In genomic region chr22:46449116-46449691, GRCh38 we compare ENCODE assay signal across 25 cellular contexts.
"Had no signal": no experiment of that assay in that cellular context is flagged by ENCODE, and none has a peak within 500 bp of the region (broad histone marks: within the 10 kb centered on the region; RNA-seq: fewer than 3 reads in every experiment).

No MANE protein-coding gene starts in this region.

- ATAC-seq: naive thymus-derived CD8-positive, alpha-beta T cell; psoas muscle; right cardiac atrium; right lobe of liver; stimulated activated effector memory CD8-positive, alpha-beta T cell treated with anti-CD3 and anti-CD28 coated beads, Interleukin-12 subunit alpha, Interleukin-12 subunit beta, amount 100 ng/mL, for 72 hours; stimulated activated naive B cell treated with anti-CD40 and anti-IgM and Interleukin-4, amounts not matched to agents 10 μg/mL and 1 μg/mL and 100 μg/mL, for 72 hours had no signal

- H3K9me3 ChIP-seq: neutrophil, ovary, psoas muscle, right lobe of liver, sigmoid colon, stomach, thoracic aorta, tibial artery, transverse colon, uterus had no signal

- H3K27ac ChIP-seq: neutrophil, ovary, parathyroid adenoma, psoas muscle, right lobe of liver, sigmoid colon, stomach, thoracic aorta, tibial artery, transverse colon, uterus had no signal

- FAIRE-seq: small intestine had no signal

- H3K36me3 ChIP-seq: neutrophil, ovary, right lobe of liver, sigmoid colon, stomach, thoracic aorta, tibial artery, transverse colon, uterus had no signal

- H2AFZ ChIP-seq: parathyroid adenoma had no signal

- H3K4me3 ChIP-seq: ovary, psoas muscle, right lobe of liver, sigmoid colon, stomach, thoracic aorta, tibial artery, transverse colon, uterus had no signal

- DNase-seq: naive B cell; naive thymus-derived CD8-positive, alpha-beta T cell; nephron progenitor cell; nucleus accumbens; ovary; posterior cingulate gyrus; psoas muscle; right cardiac atrium; right lobe of liver; sigmoid colon; small intestine; stimulated activated CD4-positive, alpha-beta T cell treated with anti-CD3 and anti-CD28 coated beads, Interleukin-15, amount 100 ng/mL, for 24 hours; stimulated activated CD4-positive, alpha-beta T cell treated with anti-CD3 and anti-CD28 coated beads, Interleukin-2, amount 100 ng/mL, for 24 hours; stimulated activated CD4-positive, alpha-beta T cell treated with anti-CD3 and anti-CD28 coated beads, Interleukin-2, amount 100 ng/mL, for 48 hours; stimulated activated CD4-positive, alpha-beta T cell treated with anti-CD3 and anti-CD28 coated beads, Interleukin-4, amount 100 ng/mL, for 24 hours; stimulated activated naive B cell treated with anti-CD40 and anti-IgM and Interleukin-4, amounts not matched to agents 10 μg/mL and 1 μg/mL and 100 μg/mL, for 72 hours; stimulated activated naive CD4-positive, alpha-beta T cell treated with Interleukin-2 at 50 U/mL for 16 hours; stomach; tibial artery; transverse colon; uterus had no signal

- H3K9ac ChIP-seq: parathyroid adenoma had no signal

- H3K4me1 ChIP-seq: parathyroid adenoma, psoas muscle, sigmoid colon, tibial artery, uterus had no signal

- H3K27me3 ChIP-seq: neutrophil, ovary, right lobe of liver, transverse colon, uterus had no signal

- H3K79me2 ChIP-seq: parathyroid adenoma had no signal
